ENCODE assay signal across 23 cellular contexts in the genomic region with DNA sequence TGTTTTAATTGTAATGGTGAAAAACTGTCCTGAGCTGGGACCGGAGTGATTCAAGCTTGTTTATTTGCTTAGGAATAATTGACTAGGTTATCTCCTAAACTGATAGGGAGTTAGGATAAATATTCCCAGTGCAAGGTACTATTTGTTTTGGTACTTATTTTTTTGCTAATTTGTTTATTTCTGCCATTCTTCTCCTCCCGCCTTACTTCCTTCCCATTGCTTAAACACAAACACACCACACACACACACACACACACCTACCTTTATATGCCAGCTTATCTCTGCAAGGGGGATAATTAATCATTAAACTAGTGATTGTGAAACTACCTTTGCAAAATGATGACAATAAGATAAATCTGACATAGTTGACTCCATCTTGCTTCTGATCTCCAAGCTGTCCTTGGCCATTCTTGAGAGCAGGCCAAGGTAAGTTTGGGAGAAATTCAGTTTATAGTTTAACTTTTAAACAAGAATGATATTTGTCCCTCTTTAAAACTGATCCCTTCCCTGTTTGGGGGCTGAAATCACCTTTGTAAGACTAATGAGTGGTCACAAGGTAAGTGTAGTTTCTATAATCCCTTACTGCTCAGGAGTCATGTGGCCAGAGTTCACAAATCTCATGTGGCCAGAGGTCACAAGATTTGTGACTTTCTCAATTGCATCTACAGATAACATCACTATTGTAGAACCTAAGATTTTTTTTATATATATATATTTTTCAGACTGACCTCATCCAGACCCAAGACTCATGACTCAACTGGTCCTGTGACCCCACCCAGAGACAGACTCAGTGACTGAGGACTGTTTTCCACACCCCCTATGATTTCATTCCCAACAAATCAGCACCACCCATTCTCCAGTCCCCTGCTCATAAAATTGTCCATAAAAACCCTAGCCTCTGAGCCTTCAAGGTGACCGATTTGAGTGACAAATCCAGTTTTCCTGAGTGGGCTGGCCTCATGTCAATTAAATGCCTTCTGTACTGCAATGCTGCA.
A peak's percentile ranks its signal among the peaks of the same experiment; 100 is the strongest.
DNase-seq lines count a peak whose midpoint lies in the region; ATAC-seq and TF ChIP-seq lines count a peak whose summit lies in the region.
"Had no signal": no experiment of that assay in that cellular context is flagged by ENCODE, and none has a peak within 500 bp of the region (broad histone marks: within the 10 kb centered on the region; RNA-seq: fewer than 3 reads in every experiment).

No MANE protein-coding gene starts in this region.

- peak overlapping the region; percentile 57 for H3K27ac ChIP-seq in 22Rv1
- H3K27ac ChIP-seq: GM23248, SK-N-MC had no signal

- peaks cover 0 to 3% of the 10 kb centered on the region in 2 donors for H3K36me3 Mint-ChIP-seq in activated naive CD4-positive, alpha-beta T cell treated with anti-CD3 and anti-CD28 coated beads, Interleukin-2, amount 50 U/mL, for 72 hours
- H3K36me3 Mint-ChIP-seq: CD14-positive monocyte had no signal

- H3K9me3 Mint-ChIP-seq in activated naive CD4-positive, alpha-beta T cell treated with anti-CD3 and anti-CD28 coated beads, Interleukin-2, amount 50 U/mL, for 72 hours = peaks cover 11 to 18% of the 10 kb centered on the region in 2 donors

- TF ChIP-seq CTCF in 22Rv1 (IDR thresholded peaks at IDR 0.05) = no peak

- H3K27ac Mint-ChIP-seq in activated naive CD4-positive, alpha-beta T cell treated with anti-CD3 and anti-CD28 coated beads, Interleukin-2, amount 50 U/mL, for 72 hours = no peak overlapping the region
- H3K27ac Mint-ChIP-seq: B cell, CD14-positive monocyte, H9, HFFc6 had no signal

- DNase-seq in HuH-7 (ENCODE audit: low spot score) = peak; percentile 43
- peak; percentile 7 for DNase-seq in kidney tubule cell (ENCODE audit: low spot score)
- peak; percentile 44 for DNase-seq in mucosa of gallbladder (ENCODE audit: low spot score)
- DNase-seq in activated naive CD4-positive, alpha-beta T cell treated with anti-CD3 and anti-CD28 coated beads, Interleukin-2, amount 50 U/mL, for 72 hours (ENCODE audit: low spot score in 2 of 2) = no peak
- DNase-seq in SIG-M5 treated with dmso at 0.1 percent for 504 hours (lab: John Stamatoyannopoulos, UW; ENCODE audit: unreplicated experiment) = no peak
- DNase-seq: DMS79 treated with DMSO at 0.1 percent for 48 hours, GM23248, H9, HFFc6, Kasumi-1, MG63, NCI-H1417, NCI-H1694 treated with DMSO at 0.1 percent for 48 hours, NCI-H446, NCI-H526 treated with DMSO at 0.1 percent for 48 hours, OCI-M1, Right ventricle myocardium superior, SW 1271 had no signal

- no peak for ATAC-seq in activated naive CD4-positive, alpha-beta T cell treated with anti-CD3 and anti-CD28 coated beads, Interleukin-2, amount 50 U/mL, for 72 hours
- no peak for ATAC-seq in GM19467 (IDR thresholded peaks at IDR 0.05; ENCODE audit: unreplicated experiment)

Comparison
In these comparisons a context has a peak if more than half of its experiments do, and no peak if none do; other contexts are left out.
1. DNase-seq: peak in HuH-7 (single experiment), kidney tubule cell (single experiment) and mucosa of gallbladder (single experiment); none in activated naive CD4-positive, alpha-beta T cell treated with anti-CD3 and anti-CD28 coated beads, Interleukin-2, amount 50 U/mL, for 72 hours (0 of 2) and SIG-M5 treated with dmso at 0.1 percent for 504 hours (single experiment).